ENCODE assay signal across 10 cellular contexts in the genomic region with DNA sequence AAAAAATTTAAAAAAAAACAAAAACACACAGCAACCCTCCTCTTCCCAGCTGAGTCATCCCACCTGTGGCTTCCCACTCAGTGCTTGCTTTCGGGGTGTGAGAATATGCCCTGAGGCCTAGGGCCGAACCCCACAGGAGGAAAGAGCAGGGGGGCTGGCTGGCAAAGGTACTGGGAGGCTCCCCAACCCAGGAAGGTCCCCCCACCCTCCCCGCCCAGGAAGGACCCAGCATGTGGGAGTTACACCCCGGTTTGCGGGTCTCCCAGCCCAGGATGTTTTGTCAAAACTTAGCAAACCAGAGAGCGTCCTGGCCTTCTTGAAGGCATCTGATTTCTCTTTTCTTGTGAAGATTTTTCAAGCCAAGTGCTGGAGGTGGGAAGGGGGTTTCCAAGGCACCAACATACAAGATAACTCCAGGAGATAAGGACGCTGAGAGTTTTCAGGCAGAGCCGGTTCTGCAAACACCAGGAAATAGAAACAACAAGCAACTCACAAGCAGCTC. TPM values are rescaled to one million over a fixed set of nuclear protein-coding genes. Genes with fewer than 3 reads are reported as not detected.
DNase-seq lines count a peak whose midpoint lies in the region; ATAC-seq and TF ChIP-seq lines count a peak whose summit lies in the region.
"Had no signal": no experiment of that assay in that cellular context is flagged by ENCODE, and none has a peak within 500 bp of the region (broad histone marks: within the 10 kb centered on the region; RNA-seq: fewer than 3 reads in every experiment).

No MANE protein-coding gene starts in this region.

- H3K4me2 ChIP-seq in BLaER1 treated with 17β-estradiol and CSF1 and Interleukin-3, amounts not matched to agents 10 nM and 100 nM: peak overlapping the region; percentile 25 to 72 (median 50); a peak in 20 of 22 replicates

- H3K27ac ChIP-seq in BLaER1 treated with 17β-estradiol and CSF1 and Interleukin-3, amounts not matched to agents 10 nM and 100 nM: peak overlapping the region in 8 of 11 experiments; percentile 7 to 51 (median 28); a peak in 8 of 22 replicates
- no peak overlapping the region for H3K27ac ChIP-seq in right cardiac atrium (ENCODE audit: low read length)

- peak; percentile 56 for DNase-seq in H7
- DNase-seq in activated CD8-positive, alpha-beta T cell treated with anti-CD3 and anti-CD28 coated beads for 36 hours: peak; percentile 52
- DNase-seq in kidney glomerular epithelial cell (lab: John Stamatoyannopoulos, UW): peak; percentile 6
- no peak for DNase-seq in NCI-H128 (lab: John Stamatoyannopoulos, UW; ENCODE audit: unreplicated experiment)
- no peak for DNase-seq in T-helper 9 cell
- DNase-seq in HuH-7.5 (ENCODE audit: low spot score): no peak
- no peak for DNase-seq in right cardiac atrium
- DNase-seq: COR-L47 had no signal

- H3K4me3 ChIP-seq in BLaER1 treated with 17β-estradiol and CSF1 and Interleukin-3, amounts not matched to agents 10 nM and 100 nM: no peak overlapping the region
- H3K4me3 ChIP-seq in H7 (ENCODE audit: insufficient read depth, low read depth, low read length) (no peak overlapping the region), right cardiac atrium (ENCODE audit: low read length) (no peak overlapping the region)

- POLR2A ChIA-PET in activated CD8-positive, alpha-beta T cell treated with anti-CD3 and anti-CD28 coated beads for 36 hours (lab: Charles Lee): no interaction called here

- H3K27ac Mint-ChIP-seq in activated CD8-positive, alpha-beta T cell treated with anti-CD3 and anti-CD28 coated beads for 36 hours: no peak overlapping the region

- ATAC-seq in activated CD8-positive, alpha-beta T cell treated with anti-CD3 and anti-CD28 coated beads for 36 hours: peak; percentile 61
- ATAC-seq in right cardiac atrium: no peak
- ATAC-seq: HCT116 had no signal

- no peaks in the 10 kb centered on the region for H3K36me3 Mint-ChIP-seq in activated CD8-positive, alpha-beta T cell treated with anti-CD3 and anti-CD28 coated beads for 36 hours (ENCODE audit: low read depth)

- no peaks in the 10 kb centered on the region for H3K36me3 ChIP-seq in BLaER1 treated with 17β-estradiol and CSF1 and Interleukin-3, amounts not matched to agents 10 nM and 100 nM
- H3K36me3 ChIP-seq in H7 (replicated peaks; ENCODE audit: control insufficient read depth, insufficient read depth, low read length): no peaks in the 10 kb centered on the region

- H3K27me3 ChIP-seq in BLaER1 treated with 17β-estradiol and CSF1 and Interleukin-3, amounts not matched to agents 10 nM and 100 nM: no peaks in the 10 kb centered on the region
- no peaks in the 10 kb centered on the region for H3K27me3 ChIP-seq in H7 (ENCODE audit: control insufficient read depth, insufficient read depth, low read length)
- no peaks in the 10 kb centered on the region for H3K27me3 ChIP-seq in right cardiac atrium (ENCODE audit: control insufficient read depth, insufficient read depth)

- H3K9me3 Mint-ChIP-seq in activated CD8-positive, alpha-beta T cell treated with anti-CD3 and anti-CD28 coated beads for 36 hours: no peaks in the 10 kb centered on the region

- peaks cover 18 to 54% (median 44%) of the 10 kb centered on the region in 10 experiments for H3K4me1 ChIP-seq in BLaER1 treated with 17β-estradiol and CSF1 and Interleukin-3, amounts not matched to agents 10 nM and 100 nM
- no peaks in the 10 kb centered on the region for H3K4me1 ChIP-seq in right cardiac atrium (ENCODE audit: control insufficient read depth, insufficient read depth, low read length)

- TF ChIP-seq CTCF in activated CD8-positive, alpha-beta T cell treated with anti-CD3 and anti-CD28 coated beads for 36 hours (IDR thresholded peaks at IDR 0.05): no peak

- H3K9me3 ChIP-seq in BLaER1 treated with 17β-estradiol and CSF1 and Interleukin-3, amounts not matched to agents 10 nM and 100 nM (replicated peaks in 1 of 11): peaks cover 0 to 12% (median 2%) of the 10 kb centered on the region in 11 experiments; a peak in 5 of 22 replicates
- no peaks in the 10 kb centered on the region for H3K9me3 ChIP-seq in right cardiac atrium (ENCODE audit: control insufficient read depth, low read length)

- peak overlapping the region in 4 of 11 experiments; percentile 28 to 53 (median 34); a peak in 2 of 22 replicates for H3K9ac ChIP-seq in BLaER1 treated with 17β-estradiol and CSF1 and Interleukin-3, amounts not matched to agents 10 nM and 100 nM

- peaks cover 13% of the 10 kb centered on the region for H3K4me1 Mint-ChIP-seq in activated CD8-positive, alpha-beta T cell treated with anti-CD3 and anti-CD28 coated beads for 36 hours (ENCODE audit: low read depth)

- no peaks in the 10 kb centered on the region for H3K27me3 Mint-ChIP-seq in activated CD8-positive, alpha-beta T cell treated with anti-CD3 and anti-CD28 coated beads for 36 hours

- intact Hi-C loops in activated CD8-positive, alpha-beta T cell treated with anti-CD3 and anti-CD28 coated beads for 36 hours (cut with micrococcal nuclease): no loop called here
- intact Hi-C loops in right cardiac atrium (cut with DNase I): no loop called here

- 29% methylated on average over 8 of the region's 8 CpGs for WGBS in right cardiac atrium

- no peak overlapping the region for H3K4me3 Mint-ChIP-seq in activated CD8-positive, alpha-beta T cell treated with anti-CD3 and anti-CD28 coated beads for 36 hours

- CTCF ChIA-PET in activated CD8-positive, alpha-beta T cell treated with anti-CD3 and anti-CD28 coated beads for 36 hours (lab: Charles Lee): no interaction called here

- H4K20me1 ChIP-seq in BLaER1 treated with 17β-estradiol and CSF1 and Interleukin-3, amounts not matched to agents 10 nM and 100 nM: no peaks in the 10 kb centered on the region

RNA-seq across cellular contexts. Expression of gene CSF2RA, which starts 25.7 kb away (rescaled TPM):
- total RNA-seq in H7 (2014; rRNA removed; shearing (Covaris generic)): 0.85 and 3.2 TPM in 2 replicates
- not detected for total RNA-seq in activated CD8-positive, alpha-beta T cell treated with anti-CD3 and anti-CD28 coated beads for 36 hours
- 1 to 10 TPM; 3.0 to 5.3 (median 4.4) TPM for total RNA-seq in right cardiac atrium
- polyA plus RNA-seq in right cardiac atrium: 1.3 TPM

RNA-seq across cellular contexts. Expression of gene CRLF2, which starts 30.5 kb away (rescaled TPM):
- not detected in 2 replicates for total RNA-seq in H7 (2014; rRNA removed; shearing (Covaris generic))
- under 1 TPM; 0.43 to 0.51 TPM for total RNA-seq in activated CD8-positive, alpha-beta T cell treated with anti-CD3 and anti-CD28 coated beads for 36 hours
- total RNA-seq in right cardiac atrium: not detected
- not detected for polyA plus RNA-seq in right cardiac atrium

Comparison
In these comparisons a context has a peak if more than half of its experiments do, and no peak if none do; other contexts are left out.
1. DNase-seq: peak in H7 (single experiment), activated CD8-positive, alpha-beta T cell treated with anti-CD3 and anti-CD28 coated beads for 36 hours (single experiment) and kidney glomerular epithelial cell (single experiment); none in NCI-H128 (single experiment), T-helper 9 cell (single experiment), HuH-7.5 (single experiment) and right cardiac atrium (0 of 3).